Comparison of ENCODE assay signal across 14 cellular contexts in genomic region chr12:123065666-123066457, GRCh38.
DNase-seq lines count a peak whose midpoint lies in the region; ATAC-seq, FAIRE-seq and TF ChIP-seq lines count a peak whose summit lies in the region.
"Had no signal": no experiment of that assay in that cellular context is flagged by ENCODE, and none has a peak within 500 bp of the region (broad histone marks: within the 10 kb centered on the region; RNA-seq: fewer than 3 reads in every experiment).

No MANE protein-coding gene starts in this region.

- DNase-seq in activated CD8-positive, alpha-beta memory T cell treated with anti-CD3 and anti-CD28 coated beads, Interleukin-2, amount 10 ng/mL, durations not matched to agents 7 days and 5 days, result no peak
- DNase-seq in activated CD8-positive, alpha-beta memory T cell treated with anti-CD3 and anti-CD28 coated beads, Interleukin-2, amount 50 U/mL, for 4 hours, result no peak
- no peak for DNase-seq in activated naive CD4-positive, alpha-beta T cell treated with anti-CD3 and anti-CD28 coated beads, Interleukin-2, amount 50 U/mL, for 72 hours (ENCODE audit: low spot score in 2 of 2)
- DNase-seq in kidney (peak; percentile 34), spleen (no peak), NAMALWA (ENCODE audit: low spot score) (no peak)
- no peak for DNase-seq in activated effector memory CD4-positive, alpha-beta T cell treated with Interleukin-2 at 50 U/mL for 16 hours
- DNase-seq: ACHN; activated T-cell treated with anti-CD3 and anti-CD28 coated beads, Interleukin-2, amount 50 U/mL, for 72 hours; NCI-H1436 treated with DMSO at 0.1 percent for 48 hours had no signal

- CTCF ChIA-PET in activated CD8-positive, alpha-beta memory T cell treated with anti-CD3 and anti-CD28 coated beads, Interleukin-2, amount 10 ng/mL, durations not matched to agents 7 days and 5 days (lab: Charles Lee), result interaction anchor here (1.0 to 5.6 kb wide), 4 partner anchors 10 to 172 kb away, joined by 3 to 30 read pairs (median 5); no protein-coding TSS in a partner anchor

- H3K36me3 Mint-ChIP-seq in activated CD8-positive, alpha-beta memory T cell treated with anti-CD3 and anti-CD28 coated beads, Interleukin-2, amount 10 ng/mL, durations not matched to agents 7 days and 5 days, result no peaks in the 10 kb centered on the region
- H3K36me3 Mint-ChIP-seq in activated naive CD4-positive, alpha-beta T cell treated with anti-CD3 and anti-CD28 coated beads, Interleukin-2, amount 50 U/mL, for 72 hours, result no peaks in the 10 kb centered on the region

- H3K4me3 ChIP-seq in kidney (ENCODE audit: low read length in 2 of 2), result no peak overlapping the region
- no peak overlapping the region for H3K4me3 ChIP-seq in spleen
- H3K4me3 ChIP-seq: HAP-1 had no signal

- H3K27me3 ChIP-seq in spleen (replicated peaks in 1 of 7), result no peaks in the 10 kb centered on the region

- H3K9ac ChIP-seq in kidney (ENCODE audit: low read length in 2 of 2), result peak overlapping the region in 1 of 2 donors; percentile 70

- 74 to 81% (median 80%) methylated on average over 9 of the region's 9 CpGs for WGBS in spleen, 5 donors

- TF ChIP-seq CTCF in kidney (IDR thresholded peaks at IDR 0.05; ENCODE audit: borderline replicate concordance, extremely low read depth, insufficient read depth) (no peak), spleen (IDR thresholded peaks at IDR 0.05 in 8 of 11, conservative IDR thresholded peaks at IDR 0.05 in 3 of 11) (no peak)

- H3K36me3 ChIP-seq in kidney (ENCODE audit: control insufficient read depth in 1 of 2, insufficient read depth in 2 of 2, low read length in 2 of 2) (no peaks in the 10 kb centered on the region), spleen (no peaks in the 10 kb centered on the region)
- H3K36me3 ChIP-seq: HAP-1 had no signal

- no peaks in the 10 kb centered on the region for H3K27me3 Mint-ChIP-seq in activated CD8-positive, alpha-beta memory T cell treated with anti-CD3 and anti-CD28 coated beads, Interleukin-2, amount 10 ng/mL, durations not matched to agents 7 days and 5 days

- no peaks in the 10 kb centered on the region for H3K9me3 ChIP-seq in kidney (ENCODE audit: control insufficient read depth in 1 of 2, low read length in 2 of 2)
- H3K9me3 ChIP-seq in spleen, result no peaks in the 10 kb centered on the region
- H3K9me3 ChIP-seq: HAP-1 had no signal

- H3K4me3 Mint-ChIP-seq in activated CD8-positive, alpha-beta memory T cell treated with anti-CD3 and anti-CD28 coated beads, Interleukin-2, amount 10 ng/mL, durations not matched to agents 7 days and 5 days, result no peak overlapping the region
- H3K4me3 Mint-ChIP-seq: activated T-cell treated with anti-CD3 and anti-CD28 coated beads, Interleukin-2, amount 50 U/mL, for 72 hours had no signal

- no peaks in the 10 kb centered on the region for H3K9me3 Mint-ChIP-seq in activated CD8-positive, alpha-beta memory T cell treated with anti-CD3 and anti-CD28 coated beads, Interleukin-2, amount 10 ng/mL, durations not matched to agents 7 days and 5 days (ENCODE audit: low read depth)
- no peaks in the 10 kb centered on the region for H3K9me3 Mint-ChIP-seq in activated naive CD4-positive, alpha-beta T cell treated with anti-CD3 and anti-CD28 coated beads, Interleukin-2, amount 50 U/mL, for 72 hours
- H3K9me3 Mint-ChIP-seq: activated T-cell treated with anti-CD3 and anti-CD28 coated beads, Interleukin-2, amount 50 U/mL, for 72 hours had no signal

- no peak for FAIRE-seq in kidney (lab: Jason Lieb, UNC)
- FAIRE-seq: HTR-8/SVneo had no signal

- intact Hi-C loops in kidney (cut with DNase I) (no loop called here), spleen (cut with DNase I; ENCODE audit: low total_unique reads) (no loop called here)

- peaks cover 16% of the 10 kb centered on the region for H3K4me1 Mint-ChIP-seq in activated CD8-positive, alpha-beta memory T cell treated with anti-CD3 and anti-CD28 coated beads, Interleukin-2, amount 10 ng/mL, durations not matched to agents 7 days and 5 days

- no peak for TF ChIP-seq POLR2A in spleen (IDR thresholded peaks at IDR 0.05)

- H3K27ac ChIP-seq in kidney (ENCODE audit: low read depth in 2 of 2, low read length in 2 of 2) (peak overlapping the region in 1 of 2 donors; percentile 67), temporal lobe (ENCODE audit: low read depth, low read length) (peak overlapping the region; percentile 70), spleen (peak overlapping the region in 1 of 8 donors; percentile 21)
- H3K27ac ChIP-seq: VCaP had no signal

- H3K4me1 ChIP-seq in kidney (ENCODE audit: control insufficient read depth in 1 of 2, insufficient read depth in 1 of 2, low read depth in 1 of 2, low read length in 2 of 2) (peaks cover 44 to 53% of the 10 kb centered on the region in 2 donors), spleen (peaks cover 19 to 86% (median 51%) of the 10 kb centered on the region in 6 donors)
- H3K4me1 ChIP-seq: HAP-1 had no signal

- peak overlapping the region; percentile 13 for H3K27ac Mint-ChIP-seq in activated CD8-positive, alpha-beta memory T cell treated with anti-CD3 and anti-CD28 coated beads, Interleukin-2, amount 10 ng/mL, durations not matched to agents 7 days and 5 days
- H3K27ac Mint-ChIP-seq in activated naive CD4-positive, alpha-beta T cell treated with anti-CD3 and anti-CD28 coated beads, Interleukin-2, amount 50 U/mL, for 72 hours, result peak overlapping the region; percentile 65 to 72
- H3K27ac Mint-ChIP-seq: activated T-cell treated with anti-CD3 and anti-CD28 coated beads, Interleukin-2, amount 50 U/mL, for 72 hours had no signal

- ATAC-seq in activated CD8-positive, alpha-beta memory T cell treated with anti-CD3 and anti-CD28 coated beads, Interleukin-2, amount 10 ng/mL, durations not matched to agents 7 days and 5 days, result peak; percentile 64
- peak in 1 of 2 donors; percentile 19 for ATAC-seq in activated naive CD4-positive, alpha-beta T cell treated with anti-CD3 and anti-CD28 coated beads, Interleukin-2, amount 50 U/mL, for 72 hours
- ATAC-seq: activated T-cell treated with anti-CD3 and anti-CD28 coated beads, Interleukin-2, amount 50 U/mL, for 72 hours had no signal
